8 cellular contexts compared by ENCODE assay signal in the genomic region with DNA sequence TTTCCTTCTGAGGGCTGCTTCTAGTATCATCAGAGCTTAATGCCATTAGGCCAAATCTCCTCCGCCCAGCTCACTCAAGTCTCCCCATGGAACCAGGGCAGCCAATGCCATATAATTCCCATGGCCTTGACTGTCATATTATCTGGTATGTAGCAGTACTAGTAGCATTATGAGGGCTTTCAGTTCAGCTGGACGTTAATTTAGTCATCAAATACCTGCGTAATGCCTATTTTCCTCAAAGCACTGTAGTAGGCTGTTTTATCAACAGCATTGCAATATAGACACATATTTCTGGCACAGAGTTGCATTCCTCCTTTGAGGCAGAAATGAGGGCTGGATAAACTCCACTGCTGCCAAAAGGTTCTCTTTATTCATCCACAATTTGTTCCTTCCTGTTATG. TPM values are rescaled to one million over a fixed set of nuclear protein-coding genes. Genes with fewer than 3 reads are reported as not detected.
DNase-seq lines count a peak whose midpoint lies in the region; ATAC-seq, FAIRE-seq and TF ChIP-seq lines count a peak whose summit lies in the region.

No MANE protein-coding gene starts in this region.

- POLR2A ChIA-PET in CD8-positive, alpha-beta memory T cell (lab: Charles Lee), result interaction anchor here (1.0 kb wide), 2 partner anchors 37 to 156 kb away, joined by 6 to 8 read pairs; no protein-coding TSS in a partner anchor
- POLR2A ChIA-PET in OCI-LY7 (lab: Charles Lee) (interaction anchor here (0.5 to 1.5 kb wide), 3 partner anchors 18 to 228 kb away, joined by 3 to 5 read pairs (median 4); no protein-coding TSS in a partner anchor), endothelial cell of umbilical vein (lab: Charles Lee) (no interaction called here)

- dilution Hi-C loops in endothelial cell of umbilical vein (cut with MboI; ENCODE audit: extremely low pct_ligation_motif_present, low sequenced_read_pairs), result no loop called here

- ATAC-seq in GM19467 (IDR thresholded peaks at IDR 0.05; ENCODE audit: unreplicated experiment), result no peak

- no peaks in the 10 kb centered on the region for H4K20me1 ChIP-seq in OCI-LY7 (ENCODE audit: insufficient read depth, low read length)
- peaks cover 5% of the 10 kb centered on the region for H4K20me1 ChIP-seq in endothelial cell of umbilical vein (replicated peaks; ENCODE audit: control insufficient read depth, extremely low read depth, insufficient read depth, low read length)

- BruUV-seq in OCI-LY7 (replicated peaks; lab: Mats Ljungman, UMichigan) (TSS peak; percentile 57), endothelial cell of umbilical vein (replicated peaks; lab: Mats Ljungman, UMichigan) (no TSS peak)

- peaks cover 0 to 2% (median 0%) of the 10 kb centered on the region in 5 donors for H3K9me3 Mint-ChIP-seq in CD8-positive, alpha-beta memory T cell

- H2AFZ ChIP-seq in OCI-LY7 (ENCODE audit: low read length), result no peak overlapping the region
- H2AFZ ChIP-seq in endothelial cell of umbilical vein (ENCODE audit: low read depth, low read length), result no peak overlapping the region

- no peaks in the 10 kb centered on the region for H3K9me1 ChIP-seq in endothelial cell of umbilical vein (replicated peaks; ENCODE audit: control insufficient read depth, extremely low read depth, insufficient read depth, low read length)

- no peak for TF ChIP-seq POLR2A in endothelial cell of umbilical vein (IDR thresholded peaks at IDR 0.05; ENCODE audit: low read depth, low read length)
- no peak for TF ChIP-seq POLR2A in ovary (IDR thresholded peaks at IDR 0.05)

- H3K4me2 ChIP-seq in OCI-LY7 (ENCODE audit: low read length) (peak overlapping the region; percentile 80), endothelial cell of umbilical vein (ENCODE audit: insufficient read depth, low read length) (peak overlapping the region; percentile 98)

- peaks cover 54 to 75% (median 71%) of the 10 kb centered on the region in 3 donors for H3K4me1 Mint-ChIP-seq in CD8-positive, alpha-beta memory T cell

- H3K27ac Mint-ChIP-seq in CD8-positive, alpha-beta memory T cell, result peak overlapping the region; percentile 90 to 99 (median 95)

- no peaks in the 10 kb centered on the region for H3K36me3 ChIP-seq in CD8-positive, alpha-beta memory T cell (ENCODE audit: insufficient read depth, low read length)
- H3K36me3 ChIP-seq in OCI-LY7 (ENCODE audit: insufficient read depth, low read length) (peaks cover 39% of the 10 kb centered on the region), endothelial cell of umbilical vein (ENCODE audit: control insufficient read depth in 2 of 2, extremely low read depth in 1 of 2, insufficient read depth in 2 of 2, low read length in 2 of 2) (peaks cover 0 to 3% of the 10 kb centered on the region in 2 experiments), ovary (no peaks in the 10 kb centered on the region)

- peaks cover 9 to 36% (median 9%) of the 10 kb centered on the region in 3 donors for H3K36me3 Mint-ChIP-seq in CD8-positive, alpha-beta memory T cell

- TF ChIP-seq CTCF in OCI-LY7 (conservative IDR thresholded peaks at IDR 0.05; ENCODE audit: low read length) (no peak), endothelial cell of umbilical vein (IDR thresholded peaks at IDR 0.05; ENCODE audit: extremely low read depth in 1 of 2, insufficient read depth in 1 of 2, low read depth in 1 of 2, low read length in 2 of 2) (no peak), ovary (IDR thresholded peaks at IDR 0.05) (no peak)

- H3K9me2 ChIP-seq in OCI-LY7 (ENCODE audit: insufficient read depth, low read length), result no peaks in the 10 kb centered on the region

- H3K9ac ChIP-seq in endothelial cell of umbilical vein (replicated peaks; ENCODE audit: extremely low read depth, insufficient read depth, low read length), result peak overlapping the region; percentile 91

- 27 to 34% (median 32%) methylated on average over 3 of the region's 3 CpGs for WGBS in ovary, 3 donors

- FAIRE-seq in endothelial cell of umbilical vein (lab: Jason Lieb, UNC), result peak; percentile 21

- H3K9me3 ChIP-seq in CD8-positive, alpha-beta memory T cell (ENCODE audit: low read length), result no peaks in the 10 kb centered on the region
- H3K9me3 ChIP-seq in OCI-LY7 (ENCODE audit: low read length) (0 out of 2 replicates have a peak, but pooled peaks cover 6% of the 10 kb centered on the region), endothelial cell of umbilical vein (replicated peaks; ENCODE audit: control insufficient read depth, insufficient read depth, low read length) (no peaks in the 10 kb centered on the region), ovary (no peaks in the 10 kb centered on the region)

- TF ChIP-seq EP300 in ovary (IDR thresholded peaks at IDR 0.05), result no peak

- CTCF ChIA-PET in CD8-positive, alpha-beta memory T cell (lab: Charles Lee), result interaction anchor here (1.9 kb wide), 1 partner anchor 21 kb away, joined by 10 read pairs; no protein-coding TSS in a partner anchor
- CTCF ChIA-PET in OCI-LY7 (lab: Charles Lee; ENCODE audit: unreplicated experiment) (no interaction called here), endothelial cell of umbilical vein (lab: Charles Lee) (interaction anchor here (1.7 to 2.2 kb wide), 2 partner anchors 12 to 21 kb away, joined by 4 to 18 read pairs; no protein-coding TSS in a partner anchor)

- H3K4me1 ChIP-seq in CD8-positive, alpha-beta memory T cell (ENCODE audit: insufficient read depth, low read length), result peaks cover 36% of the 10 kb centered on the region
- peaks cover 33% of the 10 kb centered on the region for H3K4me1 ChIP-seq in OCI-LY7 (ENCODE audit: insufficient read depth, low read length, poor library complexity, severe bottlenecking)
- H3K4me1 ChIP-seq in endothelial cell of umbilical vein (ENCODE audit: control insufficient read depth, extremely low read depth, insufficient read depth, low read length), result peaks cover 36% of the 10 kb centered on the region
- peaks cover 15% of the 10 kb centered on the region for H3K4me1 ChIP-seq in ovary (ENCODE audit: insufficient read depth)

- peak overlapping the region; percentile 97 for H3K27ac ChIP-seq in CD8-positive, alpha-beta memory T cell (ENCODE audit: low read depth, low read length)
- H3K27ac ChIP-seq in OCI-LY7 (ENCODE audit: low read depth, low read length, poor library complexity, severe bottlenecking) (peak overlapping the region; percentile 85), endothelial cell of umbilical vein (ENCODE audit: insufficient read depth, low read depth, low read length) (peak overlapping the region; percentile 95), ovary (peak overlapping the region in 1 of 2 donors; percentile 94)

- no peak for DNase-seq in CD8-positive, alpha-beta memory T cell
- DNase-seq in OCI-LY7 (ENCODE audit: low spot score) (no peak), endothelial cell of umbilical vein (ENCODE audit: low read depth, low spot score) (peak; percentile 75), ovary (no peak), C1 segment of cervical spinal cord (lab: John Stamatoyannopoulos, UW) (no peak), DMS114 treated with DMSO at 0.1 percent for 48 hours (lab: John Stamatoyannopoulos, UW; ENCODE audit: unreplicated experiment) (no peak)
- DNase-seq in central memory CD4-positive, alpha-beta T cell, result no peak

- H3K4me3 Mint-ChIP-seq in CD8-positive, alpha-beta memory T cell, result peak overlapping the region; percentile 96 to 98 (median 98)

- H3K79me2 ChIP-seq in OCI-LY7 (ENCODE audit: insufficient read depth, low read depth, low read length), result peaks cover 75% of the 10 kb centered on the region
- H3K79me2 ChIP-seq in endothelial cell of umbilical vein (ENCODE audit: control insufficient read depth, insufficient read depth, low read length), result peaks cover 55% of the 10 kb centered on the region

- no peaks in the 10 kb centered on the region for H3K27me3 ChIP-seq in CD8-positive, alpha-beta memory T cell (ENCODE audit: insufficient read depth, low read length, poor library complexity, severe bottlenecking)
- H3K27me3 ChIP-seq in endothelial cell of umbilical vein (ENCODE audit: control insufficient read depth in 2 of 2, insufficient read depth in 2 of 2, low read length in 2 of 2) (no peaks in the 10 kb centered on the region), ovary (no peaks in the 10 kb centered on the region)

- peak overlapping the region; percentile 98 for H3K4me3 ChIP-seq in CD8-positive, alpha-beta memory T cell (ENCODE audit: low read length)
- H3K4me3 ChIP-seq in OCI-LY7 (ENCODE audit: low read depth, low read length, poor library complexity, severe bottlenecking) (peak overlapping the region; percentile 96), endothelial cell of umbilical vein (replicated peaks in 1 of 3; ENCODE audit: insufficient read depth in 1 of 3, low read depth in 1 of 3, low read length in 3 of 3) (peak overlapping the region in 1 of 3 experiments; percentile 91), ovary (peak overlapping the region; percentile 78)

- H3K27me3 Mint-ChIP-seq in CD8-positive, alpha-beta memory T cell, result peaks cover 0 to 3% of the 10 kb centered on the region in 2 donors

- intact Hi-C loops in OCI-LY7 (cut with micrococcal nuclease; ENCODE audit: unreplicated experiment), result no loop called here
- intact Hi-C loops in endothelial cell of umbilical vein (cut with micrococcal nuclease), result loop anchor here (5.0 kb wide), 2 partner anchors 148 to 798 kb away; a partner anchor contains a TSS
- intact Hi-C loops in ovary (cut with DNase I), result loop anchor here in 3 of 4 donors (5.0 to 10.0 kb wide), 3 partner anchors 100 to 150 kb away; a partner anchor contains a TSS

RNA-seq across cellular contexts. Expression of a gene that starts 1.7 kb away (rescaled TPM):
- 10 to 100 TPM; 52.3 to 52.4 TPM for total RNA-seq in CD8-positive, alpha-beta memory T cell
- 41.4 TPM for polyA plus RNA-seq in CD8-positive, alpha-beta memory T cell
- 73.6 and 74.8 TPM in 2 replicates for total RNA-seq in OCI-LY7 (2014; rRNA removed; shearing (Covaris generic))
- total RNA-seq in OCI-LY7 (2022) (84.6 and 89.4 TPM in 2 replicates), endothelial cell of umbilical vein (47.2 and 49.2 TPM in 2 replicates), ovary (10 to 100 TPM; 33.3 to 73.7 (median 46.2) TPM)
- polyA plus RNA-seq in endothelial cell of umbilical vein (20.6 and 26.2 TPM in 2 replicates), ovary (10 to 100 TPM; 21.7 to 50.7 TPM)
- 29.4 and 30.8 TPM in 2 replicates for polyA plus RNA-seq in endothelial cell of umbilical vein (2011; cell fraction: cytosol; rRNA removed)
- 22.6 and 23.0 TPM in 2 replicates for polyA plus RNA-seq in endothelial cell of umbilical vein (2011; cell fraction: nucleus; rRNA removed)
- polyA plus RNA-seq in endothelial cell of umbilical vein (2012), result 27.4 and 38.7 TPM in 2 replicates
- 67.4 and 77.4 TPM in 2 replicates for polyA minus RNA-seq in endothelial cell of umbilical vein
- polyA minus RNA-seq in endothelial cell of umbilical vein (2011; cell fraction: cytosol; rRNA and poly(A)+ RNA removed), result 57.1 TPM
- polyA minus RNA-seq in endothelial cell of umbilical vein (2011; cell fraction: nucleus; rRNA and poly(A)+ RNA removed), result 25.7 and 37.1 TPM in 2 replicates

RNA-seq across cellular contexts. Expression of a gene that starts 1.8 kb away (rescaled TPM):
- total RNA-seq in CD8-positive, alpha-beta memory T cell, result under 1 TPM in 1 of 2 experiments, not detected in 1; 0.20 TPM
- not detected for polyA plus RNA-seq in CD8-positive, alpha-beta memory T cell
- total RNA-seq in OCI-LY7 (2014; rRNA removed; shearing (Covaris generic)), result 0.15 TPM in 1 of 2 replicates, not detected in the other
- total RNA-seq in OCI-LY7 (2022) (0.25 and 0.41 TPM in 2 replicates), endothelial cell of umbilical vein (not detected in 2 replicates), ovary (not detected)
- polyA plus RNA-seq in endothelial cell of umbilical vein (not detected in 2 replicates), ovary (not detected)
- polyA plus RNA-seq in endothelial cell of umbilical vein (2011; cell fraction: cytosol; rRNA removed), result not detected in 2 replicates
- polyA plus RNA-seq in endothelial cell of umbilical vein (2011; cell fraction: nucleus; rRNA removed), result 0.07 TPM in 1 of 2 replicates, not detected in the other
- not detected in 2 replicates for polyA plus RNA-seq in endothelial cell of umbilical vein (2012)
- not detected in 2 replicates for polyA minus RNA-seq in endothelial cell of umbilical vein
- not detected for polyA minus RNA-seq in endothelial cell of umbilical vein (2011; cell fraction: cytosol; rRNA and poly(A)+ RNA removed)
- polyA minus RNA-seq in endothelial cell of umbilical vein (2011; cell fraction: nucleus; rRNA and poly(A)+ RNA removed), result not detected in 2 replicates

RNA-seq across cellular contexts. Expression of a gene that starts 57.0 kb away (rescaled TPM):
- total RNA-seq in CD8-positive, alpha-beta memory T cell, result under 1 TPM; 0.61 to 0.78 TPM
- 2.4 TPM for polyA plus RNA-seq in CD8-positive, alpha-beta memory T cell
- not detected in 2 replicates for total RNA-seq in OCI-LY7 (2014; rRNA removed; shearing (Covaris generic))
- total RNA-seq in OCI-LY7 (2022) (not detected in 2 replicates), endothelial cell of umbilical vein (0.21 and 0.58 TPM in 2 replicates), ovary (1 to 10 TPM; 1.3 to 3.7 (median 2.1) TPM)
- polyA plus RNA-seq in endothelial cell of umbilical vein (0.23 and 0.65 TPM in 2 replicates), ovary (1 to 10 TPM; 1.1 to 1.2 TPM)
- polyA plus RNA-seq in endothelial cell of umbilical vein (2011; cell fraction: cytosol; rRNA removed), result 0.19 and 0.38 TPM in 2 replicates
- polyA plus RNA-seq in endothelial cell of umbilical vein (2011; cell fraction: nucleus; rRNA removed), result 0.18 and 0.35 TPM in 2 replicates
- polyA plus RNA-seq in endothelial cell of umbilical vein (2012), result 0.20 and 0.25 TPM in 2 replicates
- polyA minus RNA-seq in endothelial cell of umbilical vein, result not detected in 2 replicates
- polyA minus RNA-seq in endothelial cell of umbilical vein (2011; cell fraction: cytosol; rRNA and poly(A)+ RNA removed), result not detected
- polyA minus RNA-seq in endothelial cell of umbilical vein (2011; cell fraction: nucleus; rRNA and poly(A)+ RNA removed), result not detected in 2 replicates
